Comparison of ENCODE assay signal across 22 cellular contexts in genomic region chr13:101970339-101970738, GRCh38.
"Had no signal": no experiment of that assay in that cellular context is flagged by ENCODE, and none has a peak within 500 bp of the region (broad histone marks: within the 10 kb centered on the region; RNA-seq: fewer than 3 reads in every experiment).

No MANE protein-coding gene starts in this region.

- H3K9me3 ChIP-seq: esophagus muscularis mucosa, gastrocnemius medialis, heart right ventricle, mucosa of descending colon, ovary, right atrium auricular region, sigmoid colon, testis, tibial nerve had no signal

- H3K36me3 ChIP-seq: esophagus muscularis mucosa, gastrocnemius medialis, heart right ventricle, ovary, right atrium auricular region, sigmoid colon, tibial nerve had no signal

- H3K4me3 Mint-ChIP-seq: natural killer cell; neural crest cell; stimulated activated naive B cell treated with anti-CD40 and anti-IgM and Interleukin-4, amounts not matched to agents 10 μg/mL and 1 μg/mL and 100 μg/mL, for 72 hours; stimulated activated naive CD8-positive, alpha-beta T cell treated with anti-CD3 and anti-CD28 coated beads, Interleukin-15, amount 100 ng/mL, for 72 hours had no signal

- H3K9me3 Mint-ChIP-seq: neural crest cell had no signal

- H3K27me3 ChIP-seq: esophagus muscularis mucosa, gastrocnemius medialis, heart right ventricle, ovary, right atrium auricular region, sigmoid colon, testis, tibial nerve had no signal

- H3K4me1 ChIP-seq: esophagus muscularis mucosa, gastrocnemius medialis, heart right ventricle, right atrium auricular region, sigmoid colon, tibial nerve had no signal

- H3K4me1 Mint-ChIP-seq: natural killer cell; stimulated activated naive B cell treated with anti-CD40 and anti-IgM and Interleukin-4, amounts not matched to agents 10 μg/mL and 1 μg/mL and 100 μg/mL, for 72 hours; stimulated activated naive CD8-positive, alpha-beta T cell treated with anti-CD3 and anti-CD28 coated beads, Interleukin-15, amount 100 ng/mL, for 72 hours had no signal

- H3K27ac Mint-ChIP-seq: natural killer cell; stimulated activated naive B cell treated with anti-CD40 and anti-IgM and Interleukin-4, amounts not matched to agents 10 μg/mL and 1 μg/mL and 100 μg/mL, for 72 hours; stimulated activated naive CD8-positive, alpha-beta T cell treated with anti-CD3 and anti-CD28 coated beads, Interleukin-15, amount 100 ng/mL, for 72 hours had no signal

- ATAC-seq: gastrocnemius medialis; heart right ventricle; left lobe of liver; mucosa of descending colon; natural killer cell; stimulated activated naive B cell treated with anti-CD40 and anti-IgM and Interleukin-4, amounts not matched to agents 10 μg/mL and 1 μg/mL and 100 μg/mL, for 72 hours; stimulated activated naive CD8-positive, alpha-beta T cell treated with anti-CD3 and anti-CD28 coated beads, Interleukin-15, amount 100 ng/mL, for 72 hours had no signal

- H3K27me3 Mint-ChIP-seq: stimulated activated naive CD8-positive, alpha-beta T cell treated with anti-CD3 and anti-CD28 coated beads, Interleukin-15, amount 100 ng/mL, for 72 hours had no signal

- H3K36me3 Mint-ChIP-seq: natural killer cell; stimulated activated naive B cell treated with anti-CD40 and anti-IgM and Interleukin-4, amounts not matched to agents 10 μg/mL and 1 μg/mL and 100 μg/mL, for 72 hours had no signal

- H3K4me3 ChIP-seq: esophagus muscularis mucosa, gastrocnemius medialis, heart right ventricle, mucosa of descending colon, ovary, right atrium auricular region, sigmoid colon, skin epidermis, testis, tibial nerve had no signal

- H3K27ac ChIP-seq: epithelial cell of prostate, esophagus muscularis mucosa, gastrocnemius medialis, heart right ventricle, ovary, right atrium auricular region, sigmoid colon, skin epidermis, testis, tibial nerve had no signal

- DNase-seq: effector memory CD4-positive, alpha-beta T cell; gastrocnemius medialis; heart right ventricle; hypothalamus; islet precursor cell; mucosa of descending colon; natural killer cell; nucleus accumbens; ovary; sigmoid colon; stimulated activated CD4-positive, alpha-beta T cell treated with anti-CD3 and anti-CD28 coated beads, Interleukin-2, amount 100 ng/mL, for 24 hours; stimulated activated CD4-positive, alpha-beta T cell treated with anti-CD3 and anti-CD28 coated beads, Interleukin-4, amount 100 ng/mL, for 4 hours; stimulated activated naive B cell treated with anti-CD40 and anti-IgM and Interleukin-4, amounts not matched to agents 10 μg/mL and 1 μg/mL and 100 μg/mL, for 72 hours; stimulated activated naive CD8-positive, alpha-beta T cell treated with anti-CD3 and anti-CD28 coated beads, Interleukin-15, amount 100 ng/mL, for 72 hours; testis had no signal
